Comparison of ENCODE assay signal across 9 cellular contexts in genomic region chr15:77160562-77161481, GRCh38.
A peak's percentile ranks its signal among the peaks of the same experiment; 100 is the strongest.
DNase-seq lines count a peak whose midpoint lies in the region; ATAC-seq, FAIRE-seq and TF ChIP-seq lines count a peak whose summit lies in the region.
"Had no signal": no experiment of that assay in that cellular context is flagged by ENCODE, and none has a peak within 500 bp of the region (broad histone marks: within the 10 kb centered on the region; RNA-seq: fewer than 3 reads in every experiment).

No MANE protein-coding gene starts in this region.

- H3K9me3 ChIP-seq in DND-41 (ENCODE audit: insufficient read depth, low read length, severe bottlenecking) (no peaks in the 10 kb centered on the region), astrocyte (ENCODE audit: insufficient read depth, low read depth, low read length) (no peaks in the 10 kb centered on the region), muscle layer of duodenum (ENCODE audit: control insufficient read depth in 1 of 2, low read length in 2 of 2) (no peaks in the 10 kb centered on the region)

- H3K27ac ChIP-seq in DND-41 (ENCODE audit: low read length) = no peak overlapping the region
- no peak overlapping the region for H3K27ac ChIP-seq in astrocyte (ENCODE audit: low read depth, low read length)
- H3K27ac ChIP-seq in muscle layer of duodenum (ENCODE audit: low read length) = peak overlapping the region; percentile 26

- H3K36me3 ChIP-seq in DND-41 (ENCODE audit: insufficient read depth, low read length) = peaks cover 18% of the 10 kb centered on the region; the same call in 1 of the 2 replicates
- H3K36me3 ChIP-seq in astrocyte (ENCODE audit: insufficient read depth, low read length) = peaks cover 7% of the 10 kb centered on the region
- peaks cover 12 to 15% of the 10 kb centered on the region in 2 donors for H3K36me3 ChIP-seq in muscle layer of duodenum (ENCODE audit: control insufficient read depth in 1 of 2, insufficient read depth in 2 of 2, low read length in 2 of 2)

- peak; percentile 53; the same call in 2 of the 3 replicates for ATAC-seq in DND-41 (ENCODE audit: insufficient read depth, low read depth)

- no peak overlapping the region for H2AFZ ChIP-seq in DND-41 (ENCODE audit: low read depth, low read length)
- H2AFZ ChIP-seq in astrocyte (ENCODE audit: low read depth, low read length) = no peak overlapping the region

- H3K4me1 ChIP-seq in DND-41 (ENCODE audit: insufficient read depth, low read length) (peaks cover 7% of the 10 kb centered on the region), astrocyte (ENCODE audit: insufficient read depth, low read length) (no peaks in the 10 kb centered on the region), muscle layer of duodenum (ENCODE audit: control insufficient read depth in 1 of 2, insufficient read depth in 2 of 2, low read length in 2 of 2) (peaks cover 6 to 11% of the 10 kb centered on the region in 2 donors)

- no peak overlapping the region for H3K4me3 Mint-ChIP-seq in astrocyte (ENCODE audit: unreplicated experiment)

- DNase-seq in DND-41 = no peak
- DNase-seq in Jurkat, Clone E6-1 (ENCODE audit: low read depth, low spot score) = peak; percentile 70
- peak; percentile 23 for DNase-seq in astrocyte (ENCODE audit: low read depth)
- DNase-seq in Ammon's horn (ENCODE audit: low spot score) = no peak
- DNase-seq in D341Med (ENCODE audit: low spot score) = no peak
- DNase-seq in stimulated activated CD4-positive, alpha-beta T cell treated with anti-CD3 and anti-CD28 coated beads, Interleukin-15, amount 100 ng/mL, for 24 hours = no peak
- no peak for DNase-seq in SW 1271 (lab: John Stamatoyannopoulos, UW)

- no peak overlapping the region for H3K27ac Mint-ChIP-seq in astrocyte (ENCODE audit: unreplicated experiment)

- H3K36me3 Mint-ChIP-seq in astrocyte (ENCODE audit: low read depth, unreplicated experiment) = peaks cover 12% of the 10 kb centered on the region

- H3K9ac ChIP-seq in DND-41 (ENCODE audit: low read depth, low read length) (no peak overlapping the region), astrocyte (ENCODE audit: low read length) (no peak overlapping the region)

- FAIRE-seq in astrocyte (lab: Jason Lieb, UNC) = no peak
- FAIRE-seq: H54 had no signal

- peaks cover 10% of the 10 kb centered on the region for H3K4me1 Mint-ChIP-seq in astrocyte (ENCODE audit: low read depth, unreplicated experiment)

- TF ChIP-seq CTCF in DND-41 (IDR thresholded peaks at IDR 0.05; ENCODE audit: borderline replicate concordance, extremely low read depth, low read length, poor library complexity, severe bottlenecking) = no peak
- no peak for TF ChIP-seq CTCF in astrocyte (IDR thresholded peaks at IDR 0.05; ENCODE audit: insufficient read depth, low read depth, low read length)

- H3K79me2 ChIP-seq in DND-41 (ENCODE audit: insufficient read depth, low read length) (no peaks in the 10 kb centered on the region), astrocyte (ENCODE audit: insufficient read depth, low read length) (no peaks in the 10 kb centered on the region)

- H3K4me3 ChIP-seq in DND-41 (ENCODE audit: low read depth in 1 of 2, low read length in 2 of 2) (no peak overlapping the region), astrocyte (ENCODE audit: insufficient read depth, low read depth, low read length) (no peak overlapping the region), muscle layer of duodenum (ENCODE audit: low read depth in 1 of 2, low read length in 2 of 2) (peak overlapping the region in 1 of 2 donors; percentile 35)
- H3K4me3 ChIP-seq in Jurkat, Clone E6-1 (ENCODE audit: low read length) = peak overlapping the region; percentile 23

- H3K27me3 Mint-ChIP-seq in astrocyte (ENCODE audit: low read depth, unreplicated experiment) = no peaks in the 10 kb centered on the region

- peaks cover 2% of the 10 kb centered on the region for H3K9me3 Mint-ChIP-seq in astrocyte (ENCODE audit: unreplicated experiment)

- no peaks in the 10 kb centered on the region for H3K27me3 ChIP-seq in DND-41 (ENCODE audit: insufficient read depth, low read length, poor library complexity)
- no peaks in the 10 kb centered on the region for H3K27me3 ChIP-seq in astrocyte (ENCODE audit: insufficient read depth, low read length)
- no peaks in the 10 kb centered on the region for H3K27me3 ChIP-seq in muscle layer of duodenum (ENCODE audit: low read depth, low read length)

- H4K20me1 ChIP-seq in DND-41 (ENCODE audit: insufficient read depth, low read length) (no peaks in the 10 kb centered on the region), astrocyte (ENCODE audit: insufficient read depth, low read length) (no peaks in the 10 kb centered on the region)

- H3K4me2 ChIP-seq in DND-41 (ENCODE audit: insufficient read depth, low read length) (no peak overlapping the region), astrocyte (ENCODE audit: low read length) (no peak overlapping the region)

Comparison
In these comparisons a context has a peak if more than half of its experiments do, and no peak if none do; other contexts are left out.
1. DNase-seq: peak in Jurkat, Clone E6-1 (single experiment) and astrocyte (single experiment); none in DND-41 (single experiment), Ammon's horn (single experiment), D341Med (single experiment), stimulated activated CD4-positive, alpha-beta T cell treated with anti-CD3 and anti-CD28 coated beads, Interleukin-15, amount 100 ng/mL, for 24 hours (single experiment) and SW 1271 (0 of 2).